ENCODE assay signal across 1 cellular context in the genomic region with DNA sequence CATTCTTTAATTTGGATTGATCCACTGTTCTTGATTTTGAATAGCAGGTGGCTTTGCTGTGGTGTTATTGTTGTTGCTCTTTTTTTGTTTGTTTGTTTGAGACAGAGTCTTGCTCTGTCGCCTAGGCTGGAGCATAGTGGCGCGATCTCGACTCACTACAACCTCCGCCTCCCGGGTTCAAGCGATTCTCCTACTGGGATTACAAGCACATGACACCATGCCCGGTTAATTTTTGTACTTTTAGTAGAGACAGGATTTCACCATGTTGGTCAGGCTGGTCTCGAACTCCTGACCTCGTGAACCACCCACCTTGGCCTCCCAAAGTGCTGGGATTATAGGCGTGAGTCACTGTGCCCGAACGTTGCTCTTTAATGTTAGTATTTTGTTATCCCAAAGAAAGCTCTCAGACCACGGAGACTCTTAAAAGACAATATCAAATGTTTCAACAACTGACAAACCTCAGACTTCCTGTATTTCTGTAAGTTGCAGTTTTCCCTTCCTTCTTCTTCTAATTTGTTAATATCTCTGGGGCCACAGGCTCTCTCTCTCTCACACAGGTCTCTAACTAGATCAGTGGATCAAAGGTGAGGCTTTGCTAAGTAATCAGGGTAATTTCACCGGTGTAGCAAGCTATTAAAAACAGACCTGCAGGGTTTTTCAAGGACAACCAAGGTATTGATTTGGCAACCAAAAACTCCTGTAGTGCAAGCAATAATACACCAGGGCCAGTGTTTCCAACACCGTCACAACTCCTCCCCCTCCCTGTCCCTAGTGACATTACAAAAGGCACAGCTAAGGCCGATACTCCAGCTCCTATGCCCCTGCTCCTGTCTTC.
TF ChIP-seq lines count a peak whose summit lies in the region.

No MANE protein-coding gene starts in this region.

TF ChIP-seq in HepG2, 621 proteins besides CTCF, POLR2A, EP300 and RAD21 (continued from another document and continues in another):
- TF ChIP-seq, protein P1, sequence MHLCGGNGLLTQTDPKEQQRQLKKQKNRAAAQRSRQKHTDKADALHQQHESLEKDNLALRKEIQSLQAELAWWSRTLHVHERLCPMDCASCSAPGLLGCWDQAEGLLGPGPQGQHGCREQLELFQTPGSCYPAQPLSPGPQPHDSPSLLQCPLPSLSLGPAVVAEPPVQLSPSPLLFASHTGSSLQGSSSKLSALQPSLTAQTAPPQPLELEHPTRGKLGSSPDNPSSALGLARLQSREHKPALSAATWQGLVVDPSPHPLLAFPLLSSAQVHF (CRISPR knock-in tag; IDR thresholded peaks at IDR 0.05) = no peak
- TF ChIP-seq MBD4 (IDR thresholded peaks at IDR 0.05; ENCODE audit: borderline replicate concordance, low read length) = no peak
- TF ChIP-seq FOXO1 (CRISPR knock-in tag; IDR thresholded peaks at IDR 0.05) = peak; percentile 93
- no peak for TF ChIP-seq AGO2 (optimal IDR thresholded peaks at IDR 0.05; ENCODE audit: low read depth, low read length)
- peak; percentile 97 for TF ChIP-seq MEF2D (CRISPR knock-in tag; IDR thresholded peaks at IDR 0.05)
- TF ChIP-seq MYNN (CRISPR knock-in tag; IDR thresholded peaks at IDR 0.05; ENCODE audit: low read depth) = no peak
- TF ChIP-seq ZNF558 (CRISPR knock-in tag; IDR thresholded peaks at IDR 0.05; ENCODE audit: borderline replicate concordance) = 0 out of 2 replicates have a peak, but pooled peaks have one; percentile 68
- no peak for TF ChIP-seq ZNF251 (CRISPR knock-in tag; IDR thresholded peaks at IDR 0.05)
- no peak; the same call in 1 of the 2 replicates for TF ChIP-seq ZNF124 (CRISPR knock-in tag; IDR thresholded peaks at IDR 0.05)
- TF ChIP-seq, protein P2, sequence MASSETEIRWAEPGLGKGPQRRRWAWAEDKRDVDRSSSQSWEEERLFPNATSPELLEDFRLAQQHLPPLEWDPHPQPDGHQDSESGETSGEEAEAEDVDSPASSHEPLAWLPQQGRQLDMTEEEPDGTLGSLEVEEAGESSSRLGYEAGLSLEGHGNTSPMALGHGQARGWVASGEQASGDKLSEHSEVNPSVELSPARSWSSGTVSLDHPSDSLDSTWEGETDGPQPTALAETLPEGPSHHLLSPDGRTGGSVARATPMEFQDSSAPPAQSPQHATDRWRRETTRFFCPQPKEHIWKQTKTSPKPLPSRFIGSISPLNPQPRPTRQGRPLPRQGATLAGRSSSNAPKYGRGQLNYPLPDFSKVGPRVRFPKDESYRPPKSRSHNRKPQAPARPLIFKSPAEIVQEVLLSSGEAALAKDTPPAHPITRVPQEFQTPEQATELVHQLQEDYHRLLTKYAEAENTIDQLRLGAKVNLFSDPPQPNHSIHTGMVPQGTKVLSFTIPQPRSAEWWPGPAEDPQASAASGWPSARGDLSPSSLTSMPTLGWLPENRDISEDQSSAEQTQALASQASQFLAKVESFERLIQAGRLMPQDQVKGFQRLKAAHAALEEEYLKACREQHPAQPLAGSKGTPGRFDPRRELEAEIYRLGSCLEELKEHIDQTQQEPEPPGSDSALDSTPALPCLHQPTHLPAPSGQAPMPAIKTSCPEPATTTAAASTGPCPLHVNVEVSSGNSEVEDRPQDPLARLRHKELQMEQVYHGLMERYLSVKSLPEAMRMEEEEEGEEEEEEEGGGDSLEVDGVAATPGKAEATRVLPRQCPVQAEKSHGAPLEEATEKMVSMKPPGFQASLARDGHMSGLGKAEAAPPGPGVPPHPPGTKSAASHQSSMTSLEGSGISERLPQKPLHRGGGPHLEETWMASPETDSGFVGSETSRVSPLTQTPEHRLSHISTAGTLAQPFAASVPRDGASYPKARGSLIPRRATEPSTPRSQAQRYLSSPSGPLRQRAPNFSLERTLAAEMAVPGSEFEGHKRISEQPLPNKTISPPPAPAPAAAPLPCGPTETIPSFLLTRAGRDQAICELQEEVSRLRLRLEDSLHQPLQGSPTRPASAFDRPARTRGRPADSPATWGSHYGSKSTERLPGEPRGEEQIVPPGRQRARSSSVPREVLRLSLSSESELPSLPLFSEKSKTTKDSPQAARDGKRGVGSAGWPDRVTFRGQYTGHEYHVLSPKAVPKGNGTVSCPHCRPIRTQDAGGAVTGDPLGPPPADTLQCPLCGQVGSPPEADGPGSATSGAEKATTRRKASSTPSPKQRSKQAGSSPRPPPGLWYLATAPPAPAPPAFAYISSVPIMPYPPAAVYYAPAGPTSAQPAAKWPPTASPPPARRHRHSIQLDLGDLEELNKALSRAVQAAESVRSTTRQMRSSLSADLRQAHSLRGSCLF (CRISPR knock-in tag; IDR thresholded peaks at IDR 0.05; ENCODE audit: borderline replicate concordance) = 0 out of 2 replicates have a peak, but pooled peaks have one; percentile 30
- peak; percentile 48; the same call in 1 of the 2 replicates for TF ChIP-seq HMGXB3 (CRISPR knock-in tag; IDR thresholded peaks at IDR 0.05; ENCODE audit: borderline replicate concordance)
- TF ChIP-seq HNF4G (IDR thresholded peaks at IDR 0.05; ENCODE audit: borderline replicate concordance, low read depth, low read length) = peak; percentile 67; the same call in 1 of the 2 replicates
- TF ChIP-seq HNF4G (CRISPR knock-in tag; IDR thresholded peaks at IDR 0.05; ENCODE audit: borderline replicate concordance, low read depth) = peak; percentile 32; the same call in 1 of the 2 replicates
- TF ChIP-seq SOX13 (IDR thresholded peaks at IDR 0.05) = peak; percentile 75; the same call in 1 of the 2 replicates
- peak in 1 of 2 experiments; percentile 91; a peak in 2 of 4 replicates for TF ChIP-seq SOX13 (CRISPR knock-in tag; conservative IDR thresholded peaks at IDR 0.05 in 1 of 2, IDR thresholded peaks at IDR 0.05 in 1 of 2)
- peak; percentile 83 for TF ChIP-seq ZNF614 (CRISPR knock-in tag; IDR thresholded peaks at IDR 0.05; ENCODE audit: borderline replicate concordance)
- no peak for TF ChIP-seq KDM5A (IDR thresholded peaks at IDR 0.05; ENCODE audit: borderline replicate concordance, low read length)
- TF ChIP-seq RFXANK (CRISPR knock-in tag; IDR thresholded peaks at IDR 0.05) = peak; percentile 88; the same call in 1 of the 2 replicates
- TF ChIP-seq KLF6 (CRISPR knock-in tag; IDR thresholded peaks at IDR 0.05) = peak; percentile 66; the same call in 1 of the 2 replicates
- TF ChIP-seq ZFX (CRISPR knock-in tag; IDR thresholded peaks at IDR 0.05; ENCODE audit: low read depth) = peak; percentile 79
- 0 out of 2 replicates have a peak, but pooled peaks have one; percentile 16 for TF ChIP-seq ZNF563 (CRISPR knock-in tag; IDR thresholded peaks at IDR 0.05)
- no peak; the same call in 1 of the 2 replicates for TF ChIP-seq ATF6 (CRISPR knock-in tag; conservative IDR thresholded peaks at IDR 0.05)
- TF ChIP-seq RBM22 (optimal IDR thresholded peaks at IDR 0.05; ENCODE audit: low read length) = no peak
- peak; percentile 99 for TF ChIP-seq IKZF5 (CRISPR knock-in tag; IDR thresholded peaks at IDR 0.05)
- no peak for TF ChIP-seq PAX8 (CRISPR knock-in tag; IDR thresholded peaks at IDR 0.05; ENCODE audit: borderline replicate concordance)
- no peak for TF ChIP-seq EEA1 (CRISPR knock-in tag; IDR thresholded peaks at IDR 0.05; ENCODE audit: borderline replicate concordance)
- no peak for TF ChIP-seq PCBP1 (IDR thresholded peaks at IDR 0.05; ENCODE audit: borderline replicate concordance, low read depth, low read length)
- TF ChIP-seq HOXA3 (CRISPR knock-in tag; IDR thresholded peaks at IDR 0.05) = peak; percentile 69
- TF ChIP-seq THAP11 (CRISPR knock-in tag; IDR thresholded peaks at IDR 0.05) = peak; percentile 73
- TF ChIP-seq ZBTB39 (CRISPR knock-in tag; IDR thresholded peaks at IDR 0.05) = no peak; the same call in 1 of the 2 replicates
- peak; percentile 19; the same call in 1 of the 2 replicates for TF ChIP-seq ZBTB26 (CRISPR knock-in tag; IDR thresholded peaks at IDR 0.05; ENCODE audit: borderline replicate concordance)
- peak; percentile 79; the same call in 1 of the 2 replicates for TF ChIP-seq ZNF639 (CRISPR knock-in tag; conservative IDR thresholded peaks at IDR 0.05)
